In the genomic region with DNA sequence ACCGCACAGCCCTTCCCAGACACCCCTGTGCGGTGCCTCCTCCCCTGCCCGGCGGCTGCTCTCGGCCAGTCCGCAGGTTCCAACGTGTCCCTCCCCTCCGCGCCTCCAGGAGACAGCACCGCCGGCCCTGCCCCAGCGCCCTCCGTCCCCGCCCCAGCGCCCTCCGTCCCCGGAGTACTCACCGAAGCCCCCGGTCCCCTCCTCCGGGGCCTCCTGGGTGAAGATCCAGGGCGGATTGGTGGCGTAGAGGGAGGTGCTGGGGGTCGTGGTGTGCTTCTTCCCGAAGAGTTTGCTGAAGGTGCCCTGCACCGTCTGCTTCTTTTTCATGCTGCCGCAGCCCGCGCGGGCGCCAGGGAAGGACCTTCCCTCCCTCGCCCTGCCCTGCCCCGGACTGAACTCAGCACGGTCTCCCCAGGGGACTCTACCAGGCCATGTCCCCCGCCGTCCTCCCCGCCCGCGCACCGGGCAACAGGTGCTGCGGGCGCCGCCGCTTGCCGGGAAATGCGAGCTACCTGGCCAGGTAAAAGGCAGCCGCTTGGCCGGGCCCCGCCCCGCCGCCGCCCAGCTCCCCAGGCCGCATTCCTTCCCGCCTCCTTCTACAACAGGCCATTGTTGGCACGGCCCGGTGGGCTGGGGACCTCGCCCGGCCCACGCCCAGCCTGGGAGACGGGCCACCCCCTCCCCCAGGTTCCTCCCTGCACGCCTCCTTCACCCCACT, we compare ENCODE assay signal across 8 cellular contexts. TPM values are rescaled to one million over a fixed set of nuclear protein-coding genes. Genes with fewer than 3 reads are reported as not detected.
DNase-seq lines count a peak whose midpoint lies in the region; ATAC-seq, FAIRE-seq and TF ChIP-seq lines count a peak whose summit lies in the region.

A gene with protein sequence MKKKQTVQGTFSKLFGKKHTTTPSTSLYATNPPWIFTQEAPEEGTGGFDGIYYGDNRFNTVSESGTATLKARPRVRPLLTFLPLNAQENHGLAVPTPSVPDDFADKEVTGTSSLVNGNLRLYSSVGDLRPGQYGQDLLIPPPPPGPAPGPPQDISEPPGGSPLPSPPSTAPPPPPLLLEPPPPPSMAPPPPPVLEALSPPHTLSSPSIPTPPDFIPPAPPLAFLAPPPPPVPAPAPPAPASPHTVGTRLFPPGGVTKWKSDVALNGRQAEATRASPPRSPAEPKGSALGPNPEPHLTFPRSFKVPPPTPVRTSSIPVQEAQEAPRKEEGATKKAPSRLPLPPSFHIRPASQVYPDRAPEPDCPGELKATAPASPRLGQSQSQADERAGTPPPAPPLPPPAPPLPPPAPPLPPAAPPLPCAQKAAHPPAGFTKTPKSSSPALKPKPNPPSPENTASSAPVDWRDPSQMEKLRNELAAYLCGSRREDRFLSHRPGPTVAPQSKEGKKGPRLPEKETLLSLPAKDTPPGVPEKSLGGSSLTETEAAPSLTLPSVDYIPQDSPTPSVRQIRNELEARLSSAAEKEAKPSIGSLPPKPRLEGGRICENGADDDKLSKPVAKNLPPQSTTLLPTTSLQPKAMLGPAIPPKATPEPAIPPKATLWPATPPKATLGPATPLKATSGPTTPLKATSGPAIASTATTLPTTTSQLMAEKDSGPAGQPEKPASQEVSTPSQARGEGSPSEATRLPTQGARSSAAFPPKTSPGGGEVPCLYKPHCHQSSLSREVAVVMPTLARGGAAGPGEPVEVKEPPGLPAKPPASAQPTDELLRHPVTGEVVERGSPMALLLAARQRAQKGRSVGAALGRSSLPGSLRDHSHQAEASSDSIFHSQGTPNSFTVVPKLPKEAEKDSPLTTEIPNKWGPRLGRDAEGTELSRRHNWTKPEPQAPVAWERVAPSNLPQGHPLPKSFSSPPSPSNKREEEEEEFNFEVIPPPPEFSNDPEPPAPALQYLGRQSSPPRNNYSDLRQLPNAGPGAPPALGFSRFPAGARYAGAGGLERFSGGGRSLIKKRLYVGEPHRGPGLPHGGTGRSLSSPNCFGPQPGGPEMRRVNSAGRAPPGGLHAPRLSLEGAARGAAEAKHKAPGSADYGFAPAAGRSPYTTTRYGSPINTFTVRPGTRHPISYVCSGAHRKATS (minus strand): TSS at position 503 of the 718 bp plus-strand sequence. CDS start 176 bp downstream, at position 327.

- H3K56ac ChIP-seq in H1 (replicated peaks; ENCODE audit: insufficient read length, low read depth, low read length) = peak within 1 kb of the TSS; percentile 52

- H3K9me3 ChIP-seq in H1 (ENCODE audit: insufficient read depth in 2 of 2, low read depth in 1 of 2, low read length in 1 of 2) (no peaks in the 10 kb centered on the region), mucosa of rectum (ENCODE audit: control insufficient read depth in 2 of 2, low read length in 2 of 2) (no peaks in the 10 kb centered on the region)

- peak within 1 kb of the TSS; percentile 87 for H3K4ac ChIP-seq in H1 (replicated peaks; ENCODE audit: insufficient read length, low read depth, low read length)

- H4K5ac ChIP-seq in H1 (ENCODE audit: insufficient read length, low read depth, low read length) = peak within 1 kb of the TSS; percentile 87

- H3K4me3 ChIP-seq in H1 (ENCODE audit: extremely low read depth in 1 of 4, insufficient read depth in 2 of 4, low read depth in 3 of 4, low read length in 4 of 4) = peak within 1 kb of the TSS; percentile 78 to 94 (median 90)
- H3K4me3 ChIP-seq in mucosa of rectum (ENCODE audit: low read length in 2 of 2) = peak within 1 kb of the TSS; percentile 76 to 86

- POLR2A ChIA-PET in H1 (lab: Charles Lee; ENCODE audit: partially characterized antibody) = interaction anchor here (0.7 to 9.7 kb wide), 22 partner anchors 8 to 101 kb away, joined by 3 to 109 read pairs (median 6); a partner anchor contains a TSS

- H2AFZ ChIP-seq in H1 (ENCODE audit: low read length) = 0 out of 2 replicates have a peak within 1 kb of the TSS, but pooled peaks have one; percentile 43

- H2BK15ac ChIP-seq in H1 (ENCODE audit: low read length) = 0 out of 2 replicates have a peak within 1 kb of the TSS, but pooled peaks have one; percentile 73

- TF ChIP-seq CTCF in H1 (IDR thresholded peaks at IDR 0.05; ENCODE audit: control extremely low read depth in 1 of 3, insufficient read depth in 1 of 3, low read depth in 1 of 3, low read length in 3 of 3) = no peak

- peak within 1 kb of the TSS; percentile 91 for H4K8ac ChIP-seq in H1 (ENCODE audit: extremely low read depth, insufficient read depth, low read length)

- peak within 1 kb of the TSS; percentile 88 for H4K91ac ChIP-seq in H1 (replicated peaks; ENCODE audit: insufficient read length, low read length)

- H3K14ac ChIP-seq in H1 (ENCODE audit: insufficient read length) = no peak within 1 kb of the TSS

- peak within 1 kb of the TSS; percentile 88 for H2BK120ac ChIP-seq in H1 (replicated peaks; ENCODE audit: low read depth, low read length)

- H4K20me1 ChIP-seq in H1 (replicated peaks in 1 of 2; ENCODE audit: control insufficient read depth in 1 of 2, insufficient read depth in 2 of 2, low read length in 2 of 2) = peaks cover 15 to 17% of the 10 kb centered on the region in 2 experiments

- H2BK12ac ChIP-seq in H1 (ENCODE audit: low read depth, low read length) = peak within 1 kb of the TSS; percentile 62

- peak within 1 kb of the TSS; percentile 83 to 84 for H3K4me2 ChIP-seq in H1 (ENCODE audit: insufficient read depth in 1 of 2, low read depth in 2 of 2, low read length in 2 of 2)

- H2AK5ac ChIP-seq in H1 (ENCODE audit: low read depth, low read length) = peak within 1 kb of the TSS; percentile 16; the same call in 1 of the 2 replicates

- DNase-seq in EH (ENCODE audit: low read depth) (peak; percentile 45), NCI-H526 (lab: John Stamatoyannopoulos, UW) (peak; percentile 39 to 86), H1 (ENCODE audit: low read depth in 1 of 2, low spot score in 2 of 2) (peak; percentile 46 to 86), SKM-1 (lab: John Stamatoyannopoulos, UW; ENCODE audit: unreplicated experiment) (no peak), H4 (ENCODE audit: low spot score) (no peak), NOMO-1 treated with dmso at 0.1 percent for 144 hours (lab: John Stamatoyannopoulos, UW; ENCODE audit: unreplicated experiment) (no peak)

- peaks cover 5% of the 10 kb centered on the region; the same call in 1 of the 2 replicates for H3K79me1 ChIP-seq in H1 (ENCODE audit: low read depth, low read length)

- no peak within 1 kb of the TSS for H2BK20ac ChIP-seq in H1 (ENCODE audit: low read length)

- 0 out of 3 replicates have a peak, but pooled peaks of 1 of the 2 experiments have one; percentile 62 for TF ChIP-seq EP300 in H1 (IDR thresholded peaks at IDR 0.05; ENCODE audit: borderline replicate concordance in 1 of 2, low read depth in 2 of 2, low read length in 2 of 2)

- peak within 1 kb of the TSS; percentile 91 for H2BK5ac ChIP-seq in H1 (ENCODE audit: low read depth, low read length)

- H3K27me3 ChIP-seq in H1 (replicated peaks in 1 of 4; ENCODE audit: control insufficient read depth in 3 of 4, extremely low read depth in 1 of 4, insufficient read depth in 3 of 4, low read length in 3 of 4) (no peaks in the 10 kb centered on the region), mucosa of rectum (ENCODE audit: control insufficient read depth in 2 of 2, insufficient read depth in 2 of 2, low read length in 2 of 2) (no peaks in the 10 kb centered on the region)

- H3K23me2 ChIP-seq in H1 (ENCODE audit: low read depth, low read length) = peaks cover 10% of the 10 kb centered on the region

- H3K9ac ChIP-seq in H1 (replicated peaks in 1 of 4; ENCODE audit: extremely low read depth in 1 of 4, low read depth in 3 of 4, low read length in 3 of 4) = peak within 1 kb of the TSS; percentile 77 to 90 (median 80)
- H3K9ac ChIP-seq in mucosa of rectum (ENCODE audit: low read depth in 1 of 2, low read length in 2 of 2) = peak within 1 kb of the TSS; percentile 89 to 98

- H3K4me1 ChIP-seq in H1 (replicated peaks in 1 of 4; ENCODE audit: control insufficient read depth in 3 of 4, insufficient read depth in 4 of 4, low read length in 3 of 4) (peaks cover 17 to 33% (median 31%) of the 10 kb centered on the region in 4 experiments), mucosa of rectum (ENCODE audit: control insufficient read depth in 2 of 2, insufficient read depth in 2 of 2, low read length in 2 of 2) (peaks cover 31 to 51% of the 10 kb centered on the region in 2 donors)

- CTCF ChIA-PET in H1 (lab: Charles Lee; ENCODE audit: partially characterized antibody) = interaction anchor here (0.6 to 12.4 kb wide), 8 partner anchors 14 to 51 kb away, joined by 3 to 123 read pairs (median 3); a partner anchor contains a TSS

- no peak within 1 kb of the TSS for H3K23ac ChIP-seq in H1 (ENCODE audit: insufficient read length)

- H3K18ac ChIP-seq in H1 (ENCODE audit: extremely low read depth, low read length) = peak within 1 kb of the TSS; percentile 100

- no peak for TF ChIP-seq RAD21 in H1 (IDR thresholded peaks at IDR 0.05 in 1 of 2, conservative IDR thresholded peaks at IDR 0.05 in 1 of 2; ENCODE audit: low read depth in 2 of 2, low read length in 2 of 2)

- 3% methylated on average over 36 of the region's 60 CpGs; no CpG with 5 or more reads in 1 of the 2 experiments for WGBS in H1 (ENCODE audit: extremely low coverage in 1 of 2, insufficient coverage in 1 of 2, insufficient read length in 1 of 2, insufficient replicate concordance in 2 of 2, low coverage in 1 of 2, low lambda C conversion rate in 2 of 2, missing lambda C conversion rate in 1 of 2), 2 experiments

- peak in 1 of 2 experiments; percentile 81; a peak in 2 of 3 replicates for TF ChIP-seq POLR2A in H1 (IDR thresholded peaks at IDR 0.05; ENCODE audit: control extremely low read depth in 1 of 2, low read depth in 2 of 2, low read length in 2 of 2)

- H3K36me3 ChIP-seq in H1 (ENCODE audit: control insufficient read depth in 2 of 4, insufficient read depth in 4 of 4, low read length in 3 of 4) = no peaks in the 10 kb centered on the region
- no peaks in the 10 kb centered on the region for H3K36me3 ChIP-seq in mucosa of rectum (ENCODE audit: control insufficient read depth in 2 of 2, insufficient read depth in 2 of 2, low read length in 2 of 2)

- H3K27ac ChIP-seq in H1 (ENCODE audit: low read depth, low read length) (peak within 1 kb of the TSS; percentile 80), mucosa of rectum (ENCODE audit: low read depth in 2 of 2, low read length in 2 of 2) (peak within 1 kb of the TSS; percentile 90 to 93)

- no peak for ATAC-seq in GM18519 (IDR thresholded peaks at IDR 0.05; ENCODE audit: low FRiP score, unreplicated experiment)

- H3K79me2 ChIP-seq in H1 (ENCODE audit: control insufficient read depth in 1 of 2, insufficient read depth in 2 of 2, low read length in 2 of 2) = peaks cover 12 to 37% of the 10 kb centered on the region in 2 experiments

- FAIRE-seq in H1 (lab: Jason Lieb, UNC) = no peak

RNA-seq across cellular contexts. Expression of the gene that starts here (rescaled TPM):
- total RNA-seq in H1 (2021; fragmentation: NEBNext Ultra II Directional; extraction: Animal tissue kit (Norgen Biotek cat#: 25700)) = 62.2 and 64.0 TPM in 2 replicates
- polyA plus RNA-seq in H1 (2011; rRNA removed) = 31.5 and 33.8 TPM in 2 replicates
- polyA plus RNA-seq in H1 (2011; cell fraction: cytosol; rRNA removed) = 19.4 TPM
- 20.4 TPM for polyA plus RNA-seq in H1 (2011; cell fraction: nucleus; rRNA removed)
- polyA plus RNA-seq in H1 (2012, experiment 1 of 2) = 43.4 to 53.5 TPM (median 48.5 TPM) in 4 replicates
- polyA plus RNA-seq in H1 (2012, experiment 2 of 2) = 48.0 TPM
- 38.7 TPM for polyA plus RNA-seq in H1 (2013, experiment 1 of 2)
- 37.7 TPM for polyA plus RNA-seq in H1 (2013, experiment 2 of 2)
- polyA minus RNA-seq in H1 (2011; rRNA and poly(A)+ RNA removed) = 7.2 and 7.4 TPM in 2 replicates
- 24.7 TPM for polyA minus RNA-seq in H1 (2011; cell fraction: cytosol; rRNA and poly(A)+ RNA removed)
- polyA minus RNA-seq in H1 (2011; cell fraction: nucleus; rRNA and poly(A)+ RNA removed) = 17.3 TPM
- not detected in 2 replicates for total RNA-seq in H4 (2014; rRNA removed; shearing (Covaris generic))

Comparison
In these comparisons a context has a peak if more than half of its experiments do, and no peak if none do; other contexts are left out.
1. RNA of the gene that starts here (total RNA-seq): 62.2 to 64.0 TPM in H1; not detected in H4; every median in the first group is over 10 times any median in the second.
2. DNase-seq: peak in EH (single experiment), NCI-H526 (2 of 2) and H1 (2 of 2); none in SKM-1 (single experiment), H4 (single experiment) and NOMO-1 treated with dmso at 0.1 percent for 144 hours (single experiment).